ENCODE assay signal across 1 cellular context in the genomic region with DNA sequence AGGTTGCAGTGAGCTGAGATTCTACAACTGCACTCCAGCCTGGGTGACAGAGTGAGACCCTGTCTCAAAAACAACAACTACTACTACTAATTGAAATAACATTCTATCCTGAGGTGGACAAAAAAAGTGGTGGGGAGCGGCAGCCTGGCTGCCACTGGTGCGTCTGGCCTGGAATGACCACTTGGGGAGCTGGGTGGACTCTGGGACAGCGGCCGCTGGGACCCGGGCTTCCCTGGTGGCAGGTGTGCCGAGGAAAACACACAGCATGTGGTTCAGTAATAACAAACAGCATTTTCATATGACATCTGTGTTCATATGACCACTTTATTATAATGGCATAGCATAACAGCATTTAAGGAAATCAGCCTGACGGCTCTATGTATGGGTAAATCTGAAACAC.
TF ChIP-seq lines count a peak whose summit lies in the region.

No MANE protein-coding gene starts in this region.

TF ChIP-seq in GM23338, 12 proteins besides CTCF, POLR2A, EP300 and RAD21 (continued from another document):
- TF ChIP-seq, protein P1, sequence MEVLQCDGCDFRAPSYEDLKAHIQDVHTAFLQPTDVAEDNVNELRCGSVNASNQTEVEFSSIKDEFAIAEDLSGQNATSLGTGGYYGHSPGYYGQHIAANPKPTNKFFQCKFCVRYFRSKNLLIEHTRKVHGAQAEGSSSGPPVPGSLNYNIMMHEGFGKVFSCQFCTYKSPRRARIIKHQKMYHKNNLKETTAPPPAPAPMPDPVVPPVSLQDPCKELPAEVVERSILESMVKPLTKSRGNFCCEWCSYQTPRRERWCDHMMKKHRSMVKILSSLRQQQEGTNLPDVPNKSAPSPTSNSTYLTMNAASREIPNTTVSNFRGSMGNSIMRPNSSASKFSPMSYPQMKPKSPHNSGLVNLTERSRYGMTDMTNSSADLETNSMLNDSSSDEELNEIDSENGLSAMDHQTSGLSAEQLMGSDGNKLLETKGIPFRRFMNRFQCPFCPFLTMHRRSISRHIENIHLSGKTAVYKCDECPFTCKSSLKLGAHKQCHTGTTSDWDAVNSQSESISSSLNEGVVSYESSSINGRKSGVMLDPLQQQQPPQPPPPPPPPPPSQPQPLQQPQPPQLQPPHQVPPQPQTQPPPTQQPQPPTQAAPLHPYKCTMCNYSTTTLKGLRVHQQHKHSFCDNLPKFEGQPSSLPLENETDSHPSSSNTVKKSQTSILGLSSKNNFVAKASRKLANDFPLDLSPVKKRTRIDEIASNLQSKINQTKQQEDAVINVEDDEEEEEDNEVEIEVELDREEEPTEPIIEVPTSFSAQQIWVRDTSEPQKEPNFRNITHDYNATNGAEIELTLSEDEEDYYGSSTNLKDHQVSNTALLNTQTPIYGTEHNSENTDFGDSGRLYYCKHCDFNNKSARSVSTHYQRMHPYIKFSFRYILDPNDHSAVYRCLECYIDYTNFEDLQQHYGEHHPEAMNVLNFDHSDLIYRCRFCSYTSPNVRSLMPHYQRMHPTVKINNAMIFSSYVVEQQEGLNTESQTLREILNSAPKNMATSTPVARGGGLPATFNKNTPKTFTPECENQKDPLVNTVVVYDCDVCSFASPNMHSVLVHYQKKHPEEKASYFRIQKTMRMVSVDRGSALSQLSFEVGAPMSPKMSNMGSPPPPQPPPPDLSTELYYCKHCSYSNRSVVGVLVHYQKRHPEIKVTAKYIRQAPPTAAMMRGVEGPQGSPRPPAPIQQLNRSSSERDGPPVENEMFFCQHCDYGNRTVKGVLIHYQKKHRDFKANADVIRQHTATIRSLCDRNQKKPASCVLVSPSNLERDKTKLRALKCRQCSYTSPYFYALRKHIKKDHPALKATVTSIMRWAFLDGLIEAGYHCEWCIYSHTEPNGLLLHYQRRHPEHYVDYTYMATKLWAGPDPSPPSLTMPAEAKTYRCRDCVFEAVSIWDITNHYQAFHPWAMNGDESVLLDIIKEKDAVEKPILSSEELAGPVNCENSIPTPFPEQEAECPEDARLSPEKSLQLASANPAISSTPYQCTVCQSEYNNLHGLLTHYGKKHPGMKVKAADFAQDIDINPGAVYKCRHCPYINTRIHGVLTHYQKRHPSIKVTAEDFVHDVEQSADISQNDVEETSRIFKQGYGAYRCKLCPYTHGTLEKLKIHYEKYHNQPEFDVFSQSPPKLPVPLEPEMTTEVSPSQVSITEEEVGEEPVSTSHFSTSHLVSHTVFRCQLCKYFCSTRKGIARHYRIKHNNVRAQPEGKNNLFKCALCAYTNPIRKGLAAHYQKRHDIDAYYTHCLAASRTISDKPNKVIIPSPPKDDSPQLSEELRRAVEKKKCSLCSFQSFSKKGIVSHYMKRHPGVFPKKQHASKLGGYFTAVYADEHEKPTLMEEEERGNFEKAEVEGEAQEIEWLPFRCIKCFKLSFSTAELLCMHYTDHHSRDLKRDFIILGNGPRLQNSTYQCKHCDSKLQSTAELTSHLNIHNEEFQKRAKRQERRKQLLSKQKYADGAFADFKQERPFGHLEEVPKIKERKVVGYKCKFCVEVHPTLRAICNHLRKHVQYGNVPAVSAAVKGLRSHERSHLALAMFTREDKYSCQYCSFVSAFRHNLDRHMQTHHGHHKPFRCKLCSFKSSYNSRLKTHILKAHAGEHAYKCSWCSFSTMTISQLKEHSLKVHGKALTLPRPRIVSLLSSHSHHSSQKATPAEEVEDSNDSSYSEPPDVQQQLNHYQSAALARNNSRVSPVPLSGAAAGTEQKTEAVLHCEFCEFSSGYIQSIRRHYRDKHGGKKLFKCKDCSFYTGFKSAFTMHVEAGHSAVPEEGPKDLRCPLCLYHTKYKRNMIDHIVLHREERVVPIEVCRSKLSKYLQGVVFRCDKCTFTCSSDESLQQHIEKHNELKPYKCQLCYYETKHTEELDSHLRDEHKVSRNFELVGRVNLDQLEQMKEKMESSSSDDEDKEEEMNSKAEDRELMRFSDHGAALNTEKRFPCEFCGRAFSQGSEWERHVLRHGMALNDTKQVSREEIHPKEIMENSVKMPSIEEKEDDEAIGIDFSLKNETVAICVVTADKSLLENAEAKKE (CRISPR knock-in tag; IDR thresholded peaks at IDR 0.05) = no peak
- no peak for TF ChIP-seq ZNF331 (CRISPR knock-in tag; IDR thresholded peaks at IDR 0.05; ENCODE audit: low read depth)
- TF ChIP-seq JUNB (IDR thresholded peaks at IDR 0.05; ENCODE audit: unreplicated experiment) = no peak
- TF ChIP-seq, protein P2, sequence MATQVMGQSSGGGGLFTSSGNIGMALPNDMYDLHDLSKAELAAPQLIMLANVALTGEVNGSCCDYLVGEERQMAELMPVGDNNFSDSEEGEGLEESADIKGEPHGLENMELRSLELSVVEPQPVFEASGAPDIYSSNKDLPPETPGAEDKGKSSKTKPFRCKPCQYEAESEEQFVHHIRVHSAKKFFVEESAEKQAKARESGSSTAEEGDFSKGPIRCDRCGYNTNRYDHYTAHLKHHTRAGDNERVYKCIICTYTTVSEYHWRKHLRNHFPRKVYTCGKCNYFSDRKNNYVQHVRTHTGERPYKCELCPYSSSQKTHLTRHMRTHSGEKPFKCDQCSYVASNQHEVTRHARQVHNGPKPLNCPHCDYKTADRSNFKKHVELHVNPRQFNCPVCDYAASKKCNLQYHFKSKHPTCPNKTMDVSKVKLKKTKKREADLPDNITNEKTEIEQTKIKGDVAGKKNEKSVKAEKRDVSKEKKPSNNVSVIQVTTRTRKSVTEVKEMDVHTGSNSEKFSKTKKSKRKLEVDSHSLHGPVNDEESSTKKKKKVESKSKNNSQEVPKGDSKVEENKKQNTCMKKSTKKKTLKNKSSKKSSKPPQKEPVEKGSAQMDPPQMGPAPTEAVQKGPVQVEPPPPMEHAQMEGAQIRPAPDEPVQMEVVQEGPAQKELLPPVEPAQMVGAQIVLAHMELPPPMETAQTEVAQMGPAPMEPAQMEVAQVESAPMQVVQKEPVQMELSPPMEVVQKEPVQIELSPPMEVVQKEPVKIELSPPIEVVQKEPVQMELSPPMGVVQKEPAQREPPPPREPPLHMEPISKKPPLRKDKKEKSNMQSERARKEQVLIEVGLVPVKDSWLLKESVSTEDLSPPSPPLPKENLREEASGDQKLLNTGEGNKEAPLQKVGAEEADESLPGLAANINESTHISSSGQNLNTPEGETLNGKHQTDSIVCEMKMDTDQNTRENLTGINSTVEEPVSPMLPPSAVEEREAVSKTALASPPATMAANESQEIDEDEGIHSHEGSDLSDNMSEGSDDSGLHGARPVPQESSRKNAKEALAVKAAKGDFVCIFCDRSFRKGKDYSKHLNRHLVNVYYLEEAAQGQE (IDR thresholded peaks at IDR 0.05; ENCODE audit: unreplicated experiment) = no peak
